In genomic region chr3:49899815-49900214, GRCh38 we compare ENCODE assay signal across 1 cellular context.
TF ChIP-seq lines count a peak whose summit lies in the region.

No MANE protein-coding gene starts in this region.

TF ChIP-seq in IMR-90, 13 proteins besides CTCF, POLR2A, EP300 and RAD21:
- no peak for TF ChIP-seq USF2 (IDR thresholded peaks at IDR 0.05; ENCODE audit: low read depth, low read length)
- no peak for TF ChIP-seq RCOR1 (IDR thresholded peaks at IDR 0.05; ENCODE audit: insufficient replicate concordance, low read length)
- no peak for TF ChIP-seq CEBPB (IDR thresholded peaks at IDR 0.05; ENCODE audit: low read depth, low read length)
- TF ChIP-seq SMC3 (IDR thresholded peaks at IDR 0.05; ENCODE audit: low read depth, low read length): no peak
- no peak for TF ChIP-seq CHD1 (IDR thresholded peaks at IDR 0.05; ENCODE audit: low read depth, low read length)
- TF ChIP-seq BHLHE40 (IDR thresholded peaks at IDR 0.05; ENCODE audit: low read depth, low read length): no peak
- TF ChIP-seq MAFK (IDR thresholded peaks at IDR 0.05; ENCODE audit: low read depth, low read length): no peak
- no peak for TF ChIP-seq FOS (IDR thresholded peaks at IDR 0.05; ENCODE audit: low read depth, low read length)
- no peak for TF ChIP-seq MXI1 (IDR thresholded peaks at IDR 0.05; ENCODE audit: borderline replicate concordance, low read depth, low read length)
- no peak for TF ChIP-seq NFE2L2 (IDR thresholded peaks at IDR 0.05; ENCODE audit: low read depth, low read length)
- TF ChIP-seq RFX5 (IDR thresholded peaks at IDR 0.05; ENCODE audit: low read depth, low read length): no peak
- no peak for TF ChIP-seq ELK1 (IDR thresholded peaks at IDR 0.05; ENCODE audit: borderline replicate concordance, low read depth, low read length)
